Comparison of ENCODE assay signal across 9 cellular contexts in genomic region chr4:102823464-102823863, GRCh38. TPM values are rescaled to one million over a fixed set of nuclear protein-coding genes. Genes with fewer than 3 reads are reported as not detected.
DNase-seq lines count a peak whose midpoint lies in the region; ATAC-seq and TF ChIP-seq lines count a peak whose summit lies in the region.
"Had no signal": no experiment of that assay in that cellular context is flagged by ENCODE, and none has a peak within 500 bp of the region (broad histone marks: within the 10 kb centered on the region; RNA-seq: fewer than 3 reads in every experiment).

No MANE protein-coding gene starts in this region.

- H3K4me2 ChIP-seq in DOHH2 (ENCODE audit: low read length) = peak overlapping the region; percentile 67
- H3K4me2 ChIP-seq in OCI-LY1 (ENCODE audit: low read length) = peak overlapping the region; percentile 83
- peak overlapping the region; percentile 49 for H3K4me2 ChIP-seq in fibroblast of lung (ENCODE audit: extremely low read depth, insufficient read depth, low read length)

- H3K4me1 ChIP-seq in DOHH2 (ENCODE audit: control insufficient read depth, low read length) (peaks cover 58% of the 10 kb centered on the region), OCI-LY1 (ENCODE audit: insufficient read depth, low read length, severe bottlenecking) (peaks cover 64% of the 10 kb centered on the region), fibroblast of lung (ENCODE audit: control insufficient read depth, extremely low read depth, insufficient read depth, low read length) (peaks cover 10% of the 10 kb centered on the region)

- H3K79me2 ChIP-seq in DOHH2 (ENCODE audit: control insufficient read depth, low read length) (peaks cover 92% of the 10 kb centered on the region), OCI-LY1 (ENCODE audit: insufficient read depth, low read length) (peaks cover 84% of the 10 kb centered on the region), fibroblast of lung (ENCODE audit: control insufficient read depth, insufficient read depth, low read length) (peaks cover 84% of the 10 kb centered on the region)

- H3F3A ChIP-seq in DOHH2 (ENCODE audit: control insufficient read depth, insufficient read depth) (no peaks in the 10 kb centered on the region; the same call in 1 of the 2 replicates), OCI-LY1 (ENCODE audit: insufficient read depth, low read length) (no peaks in the 10 kb centered on the region)

- no peak for DNase-seq in fibroblast of lung (ENCODE audit: low read depth in 2 of 2)
- no peak for DNase-seq in skeletal muscle cell (ENCODE audit: low read depth)
- DNase-seq in SK-N-DZ (ENCODE audit: low spot score) = no peak
- no peak for DNase-seq in NCI-H345 (lab: John Stamatoyannopoulos, UW)

- H2AFZ ChIP-seq in OCI-LY1 (ENCODE audit: low read length) (no peak overlapping the region), fibroblast of lung (ENCODE audit: low read length) (no peak overlapping the region)

- ATAC-seq in GM21619 (IDR thresholded peaks at IDR 0.05; ENCODE audit: unreplicated experiment) (no peak), HG02623 (IDR thresholded peaks at IDR 0.05; ENCODE audit: unreplicated experiment) (no peak)

- H3K27me3 ChIP-seq in DOHH2 (ENCODE audit: control insufficient read depth, low read length) (no peaks in the 10 kb centered on the region), OCI-LY1 (ENCODE audit: insufficient read depth, low read length) (no peaks in the 10 kb centered on the region), fibroblast of lung (ENCODE audit: control insufficient read depth, insufficient read depth, low read length) (no peaks in the 10 kb centered on the region)
- H3K27me3 ChIP-seq: SJSA1 had no signal

- H3K9me3 ChIP-seq in DOHH2 (ENCODE audit: control insufficient read depth, insufficient read depth, low read length) (no peaks in the 10 kb centered on the region), OCI-LY1 (ENCODE audit: low read length) (no peaks in the 10 kb centered on the region), fibroblast of lung (ENCODE audit: control insufficient read depth, insufficient read depth, low read depth, low read length) (no peaks in the 10 kb centered on the region)
- H3K9me3 ChIP-seq: SJSA1 had no signal

- H4K20me1 ChIP-seq in DOHH2 (ENCODE audit: control insufficient read depth, insufficient read depth, low read depth, low read length) (peaks cover 58% of the 10 kb centered on the region), OCI-LY1 (ENCODE audit: insufficient read depth, low read length) (peaks cover 10% of the 10 kb centered on the region; the same call in 1 of the 2 replicates), fibroblast of lung (ENCODE audit: control insufficient read depth, extremely low read depth, insufficient read depth, low read length) (peaks cover 7% of the 10 kb centered on the region)

- H3K27ac ChIP-seq in DOHH2 (ENCODE audit: low read depth, low read length) (no peak overlapping the region), OCI-LY1 (ENCODE audit: low read depth, low read length, poor library complexity, severe bottlenecking) (no peak overlapping the region), fibroblast of lung (ENCODE audit: insufficient read depth, low read length) (peak overlapping the region; percentile 22)
- H3K27ac ChIP-seq: SJSA1 had no signal

- TF ChIP-seq CTCF in DOHH2 (IDR thresholded peaks at IDR 0.05; ENCODE audit: low read depth, low read length, poor library complexity, severe bottlenecking) (no peak), OCI-LY1 (IDR thresholded peaks at IDR 0.05; ENCODE audit: low read length) (no peak), fibroblast of lung (conservative IDR thresholded peaks at IDR 0.05 in 1 of 2, IDR thresholded peaks at IDR 0.05 in 1 of 2; ENCODE audit: low read depth in 1 of 2, low read length in 2 of 2) (no peak)

- H3K9ac ChIP-seq in OCI-LY1 (ENCODE audit: low read length) (peak overlapping the region; percentile 92), fibroblast of lung (ENCODE audit: insufficient read depth, low read length) (no peak overlapping the region)

- peak overlapping the region; percentile 94 for H3K4me3 ChIP-seq in DOHH2 (ENCODE audit: low read length)
- H3K4me3 ChIP-seq in OCI-LY1 (ENCODE audit: low read depth, low read length, poor library complexity, severe bottlenecking) = peak overlapping the region; percentile 98
- peak overlapping the region; percentile 86 to 97 (median 95) for H3K4me3 ChIP-seq in fibroblast of lung (replicated peaks in 1 of 4; ENCODE audit: control extremely low read depth in 1 of 4, insufficient read depth in 1 of 4, low read depth in 3 of 4, low read length in 4 of 4)
- H3K4me3 ChIP-seq in skeletal muscle cell (ENCODE audit: low read depth, low read length) = peak overlapping the region; percentile 95

- H3K9me2 ChIP-seq in DOHH2 (replicated peaks; ENCODE audit: control insufficient read depth, low read length) (no peaks in the 10 kb centered on the region), OCI-LY1 (ENCODE audit: low read depth, low read length) (no peaks in the 10 kb centered on the region)

- peaks cover 85% of the 10 kb centered on the region for H3K36me3 ChIP-seq in DOHH2 (ENCODE audit: control insufficient read depth, low read length)
- H3K36me3 ChIP-seq in OCI-LY1 (ENCODE audit: insufficient read depth, low read length) = peaks cover 80% of the 10 kb centered on the region
- no peaks in the 10 kb centered on the region for H3K36me3 ChIP-seq in fibroblast of lung (ENCODE audit: control insufficient read depth, insufficient read depth, low read length)

RNA-seq across cellular contexts. Expression of gene UBE2D3, which starts 3.9 kb away (rescaled TPM):
- 397 and 403 TPM in 2 replicates for total RNA-seq in fibroblast of lung
- 427 and 460 TPM in 2 replicates for polyA plus RNA-seq in fibroblast of lung
- 292 and 322 TPM in 2 replicates for polyA plus RNA-seq in fibroblast of lung (2012)
- 144 and 180 TPM in 2 replicates for polyA minus RNA-seq in fibroblast of lung (ENCODE audit: low replicate concordance)
- polyA plus RNA-seq in SK-N-DZ (2014; cell fraction: cytosol; rRNA removed) = 212 and 231 TPM in 2 replicates
- polyA plus RNA-seq in SK-N-DZ (2014; cell fraction: nucleus; rRNA removed) = 192 and 244 TPM in 2 replicates

RNA-seq across cellular contexts. Expression of gene CISD2, which starts 45.3 kb away (rescaled TPM):
- 30.3 and 46.2 TPM in 2 replicates for total RNA-seq in fibroblast of lung
- polyA plus RNA-seq in fibroblast of lung = 30.8 and 35.1 TPM in 2 replicates
- polyA plus RNA-seq in fibroblast of lung (2012) = 32.5 and 36.6 TPM in 2 replicates
- 9.0 and 22.7 TPM in 2 replicates for polyA minus RNA-seq in fibroblast of lung (ENCODE audit: low replicate concordance)
- 64.9 and 75.2 TPM in 2 replicates for polyA plus RNA-seq in SK-N-DZ (2014; cell fraction: cytosol; rRNA removed)
- polyA plus RNA-seq in SK-N-DZ (2014; cell fraction: nucleus; rRNA removed) = 27.4 and 27.7 TPM in 2 replicates
